ENCODE assay signal across 8 cellular contexts in the genomic region with DNA sequence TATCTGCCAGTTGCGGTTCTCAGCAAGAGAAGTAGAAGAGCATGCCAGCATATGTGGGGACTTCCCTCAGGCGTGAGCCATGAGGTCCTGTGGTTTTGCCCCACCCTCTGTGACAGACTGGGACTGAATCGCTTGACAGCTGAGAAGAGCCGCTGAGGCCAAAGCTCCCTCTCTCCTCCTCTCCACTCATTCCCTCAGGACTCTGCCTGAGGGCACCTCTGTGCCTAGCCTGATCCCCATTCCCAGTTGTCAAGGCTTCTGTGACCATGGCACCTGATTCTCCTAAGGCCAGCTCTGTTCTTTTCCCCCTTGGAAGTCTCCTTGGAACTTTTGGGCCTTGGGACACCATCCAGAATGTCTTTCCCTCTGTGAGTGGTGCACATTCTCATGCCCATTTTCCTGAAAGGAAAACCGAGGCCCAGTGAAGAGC. TPM values are rescaled to one million over a fixed set of nuclear protein-coding genes. Genes with fewer than 3 reads are reported as not detected.
DNase-seq lines count a peak whose midpoint lies in the region; ATAC-seq and TF ChIP-seq lines count a peak whose summit lies in the region.

No MANE protein-coding gene starts in this region.

- H3K4me1 Mint-ChIP-seq in T-helper 2 cell treated with Interferon-gamma antibody and Interleukin-4, amounts not matched to agents 5 μg/mL and 100 μg/mL, for 36 hours (ENCODE audit: low read depth), result peaks cover 16% of the 10 kb centered on the region
- peaks cover 27% of the 10 kb centered on the region for H3K4me1 Mint-ChIP-seq in dendritic cell treated with granulocyte-macrophage colony-stimulating factor and Interleukin-4, amounts not matched to agents 40 ng/mL and 50 ng/mL, for 4 days (ENCODE audit: low read depth)
- peaks cover 16% of the 10 kb centered on the region for H3K4me1 Mint-ChIP-seq in type B pancreatic cell (ENCODE audit: unreplicated experiment)

- TF ChIP-seq CTCF in C4-2B (conservative IDR thresholded peaks at IDR 0.05) (no peak), type B pancreatic cell (conservative IDR thresholded peaks at IDR 0.05) (no peak)

- H3K27me3 Mint-ChIP-seq in T-helper 2 cell treated with Interferon-gamma antibody and Interleukin-4, amounts not matched to agents 5 μg/mL and 100 μg/mL, for 36 hours (ENCODE audit: low read depth), result no peaks in the 10 kb centered on the region
- H3K27me3 Mint-ChIP-seq in dendritic cell treated with granulocyte-macrophage colony-stimulating factor and Interleukin-4, amounts not matched to agents 40 ng/mL and 50 ng/mL, for 4 days, result peaks cover 17% of the 10 kb centered on the region
- peaks cover 7% of the 10 kb centered on the region for H3K27me3 Mint-ChIP-seq in type B pancreatic cell

- H3K4me3 Mint-ChIP-seq in T-helper 2 cell treated with Interferon-gamma antibody and Interleukin-4, amounts not matched to agents 5 μg/mL and 100 μg/mL, for 36 hours, result peak overlapping the region; percentile 37
- H3K4me3 Mint-ChIP-seq in dendritic cell treated with granulocyte-macrophage colony-stimulating factor and Interleukin-4, amounts not matched to agents 40 ng/mL and 50 ng/mL, for 4 days, result peak overlapping the region; percentile 58
- H3K4me3 Mint-ChIP-seq in type B pancreatic cell, result no peak overlapping the region

- intact Hi-C loops in dendritic cell treated with granulocyte-macrophage colony-stimulating factor and Interleukin-4, amounts not matched to agents 40 ng/mL and 50 ng/mL, for 4 days (cut with micrococcal nuclease), result no loop called here

- ATAC-seq in GM21723 (IDR thresholded peaks at IDR 0.05; ENCODE audit: unreplicated experiment) (peak; percentile 70), HG02763 (IDR thresholded peaks at IDR 0.05; ENCODE audit: unreplicated experiment) (no peak)

- DNase-seq in T-helper 2 cell treated with Interferon-gamma antibody and Interleukin-4, amounts not matched to agents 5 μg/mL and 100 μg/mL, for 36 hours (ENCODE audit: low spot score), result peak; percentile 59
- peak; percentile 31 to 48 for DNase-seq in stimulated activated CD4-positive, alpha-beta T cell treated with anti-CD3 and anti-CD28 coated beads, Interleukin-4, amount 100 ng/mL, for 4 hours
- DNase-seq in type B pancreatic cell (ENCODE audit: extremely low spot score, unreplicated experiment), result no peak
- no peak for DNase-seq in T-helper 9 cell

- H3K27ac Mint-ChIP-seq in T-helper 2 cell treated with Interferon-gamma antibody and Interleukin-4, amounts not matched to agents 5 μg/mL and 100 μg/mL, for 36 hours, result peak overlapping the region; percentile 74
- H3K27ac Mint-ChIP-seq in dendritic cell treated with granulocyte-macrophage colony-stimulating factor and Interleukin-4, amounts not matched to agents 40 ng/mL and 50 ng/mL, for 4 days, result peak overlapping the region; percentile 84
- H3K27ac Mint-ChIP-seq in type B pancreatic cell, result no peak overlapping the region

- peak overlapping the region; percentile 27 for H3K27ac ChIP-seq in C4-2B

- H3K9me3 Mint-ChIP-seq in T-helper 2 cell treated with Interferon-gamma antibody and Interleukin-4, amounts not matched to agents 5 μg/mL and 100 μg/mL, for 36 hours, result peaks cover 6% of the 10 kb centered on the region
- no peaks in the 10 kb centered on the region for H3K9me3 Mint-ChIP-seq in dendritic cell treated with granulocyte-macrophage colony-stimulating factor and Interleukin-4, amounts not matched to agents 40 ng/mL and 50 ng/mL, for 4 days
- peaks cover 3% of the 10 kb centered on the region for H3K9me3 Mint-ChIP-seq in type B pancreatic cell

- no peaks in the 10 kb centered on the region for H3K36me3 Mint-ChIP-seq in T-helper 2 cell treated with Interferon-gamma antibody and Interleukin-4, amounts not matched to agents 5 μg/mL and 100 μg/mL, for 36 hours (ENCODE audit: low read depth)
- no peaks in the 10 kb centered on the region for H3K36me3 Mint-ChIP-seq in dendritic cell treated with granulocyte-macrophage colony-stimulating factor and Interleukin-4, amounts not matched to agents 40 ng/mL and 50 ng/mL, for 4 days (ENCODE audit: low read depth)
- no peaks in the 10 kb centered on the region for H3K36me3 Mint-ChIP-seq in type B pancreatic cell

RNA-seq across cellular contexts. Expression of a gene that starts 27.0 kb away (rescaled TPM):
- total RNA-seq in type B pancreatic cell (ENCODE audit: low replicate concordance), result 1.0 and 3.8 TPM in 2 replicates

RNA-seq across cellular contexts. Expression of a gene that starts 30.2 kb away (rescaled TPM):
- total RNA-seq in type B pancreatic cell (ENCODE audit: low replicate concordance), result not detected in 2 replicates

RNA-seq across cellular contexts. Expression of a gene that starts 56.4 kb away (rescaled TPM):
- total RNA-seq in type B pancreatic cell (ENCODE audit: low replicate concordance), result 1.5 and 2.9 TPM in 2 replicates

Comparison
In these comparisons a context has a peak if more than half of its experiments do, and no peak if none do; other contexts are left out.
1. DNase-seq: peak in T-helper 2 cell treated with Interferon-gamma antibody and Interleukin-4, amounts not matched to agents 5 μg/mL and 100 μg/mL, for 36 hours (single experiment) and stimulated activated CD4-positive, alpha-beta T cell treated with anti-CD3 and anti-CD28 coated beads, Interleukin-4, amount 100 ng/mL, for 4 hours (2 of 2); none in type B pancreatic cell (single experiment) and T-helper 9 cell (single experiment).